8 cellular contexts compared by ENCODE assay signal in the genomic region with DNA sequence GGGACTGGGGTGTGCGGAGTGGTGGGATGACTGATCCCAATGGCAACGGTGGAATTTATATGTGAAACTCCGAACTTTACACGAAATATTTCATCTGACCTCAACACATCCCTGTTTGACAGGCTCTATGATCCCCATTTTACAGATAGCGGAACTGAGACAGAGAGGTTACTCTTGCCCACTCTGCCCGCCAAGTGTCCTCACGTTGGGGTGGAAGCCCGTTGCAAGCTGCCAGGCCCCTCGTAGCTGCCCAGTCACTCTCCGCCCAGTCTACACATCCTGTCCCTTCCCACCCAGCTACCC. TPM values are rescaled to one million over a fixed set of nuclear protein-coding genes. Genes with fewer than 3 reads are reported as not detected.
DNase-seq lines count a peak whose midpoint lies in the region; ATAC-seq and TF ChIP-seq lines count a peak whose summit lies in the region.

No MANE protein-coding gene starts in this region.

- peaks cover 3% of the 10 kb centered on the region; the same call in 1 of the 2 replicates for H4K20me1 ChIP-seq in GM23338 (replicated peaks; ENCODE audit: insufficient read depth)
- H4K20me1 ChIP-seq in SU-DHL-6 (ENCODE audit: low read depth, low read length): no peaks in the 10 kb centered on the region

- H3K9ac ChIP-seq in SU-DHL-6 (ENCODE audit: low read length): peak overlapping the region; percentile 56

- peak overlapping the region; percentile 51; the same call in 1 of the 2 replicates for H3K4me3 ChIP-seq in GM23338
- H3K4me3 ChIP-seq in SU-DHL-6 (ENCODE audit: insufficient read depth, low read length, poor library complexity, severe bottlenecking): peak overlapping the region; percentile 55
- H3K4me3 ChIP-seq in gastroesophageal sphincter: peak overlapping the region; percentile 19 to 63
- peak overlapping the region; percentile 56 for H3K4me3 ChIP-seq in skeletal muscle cell (ENCODE audit: low read depth, low read length)

- peak overlapping the region; percentile 77; the same call in 1 of the 2 replicates for H2AFZ ChIP-seq in GM23338
- peak overlapping the region; percentile 82 for H2AFZ ChIP-seq in SU-DHL-6 (ENCODE audit: low read depth, low read length, severe bottlenecking)

- TF ChIP-seq CTCF in GM23338 (conservative IDR thresholded peaks at IDR 0.05; ENCODE audit: low read depth in 2 of 2) (no peak), SU-DHL-6 (IDR thresholded peaks at IDR 0.05; ENCODE audit: insufficient read depth, low read length, poor library complexity, severe bottlenecking) (no peak), gastroesophageal sphincter (IDR thresholded peaks at IDR 0.05) (no peak)

- no peak for DNase-seq in GM23338 (ENCODE audit: low spot score)
- DNase-seq in skeletal muscle cell (ENCODE audit: low read depth): no peak
- DNase-seq in ureter (ENCODE audit: low spot score): no peak
- no peak for DNase-seq in NCI-H748 treated with DMSO at 0.1 percent for 48 hours (lab: John Stamatoyannopoulos, UW)
- no peak for DNase-seq in NCI-H526 treated with DMSO at 0.1 percent for 48 hours (lab: John Stamatoyannopoulos, UW)
- DNase-seq in SW480 (ENCODE audit: low spot score): no peak

- peak overlapping the region; percentile 68 for H3K4me3 Mint-ChIP-seq in GM23338

- H3K79me2 ChIP-seq in GM23338 (replicated peaks; ENCODE audit: insufficient read depth) (peaks cover 36% of the 10 kb centered on the region), SU-DHL-6 (ENCODE audit: insufficient read depth, low read length) (no peaks in the 10 kb centered on the region)

- peak overlapping the region; percentile 88 for H3K27ac Mint-ChIP-seq in GM23338

- no peak for TF ChIP-seq POLR2A in gastroesophageal sphincter (IDR thresholded peaks at IDR 0.05)

- peaks cover 15% of the 10 kb centered on the region for H3K27me3 Mint-ChIP-seq in GM23338 (ENCODE audit: insufficient read depth, low read depth, poor library complexity)

- peaks cover 16% of the 10 kb centered on the region for H3K9me3 Mint-ChIP-seq in GM23338

- ATAC-seq in GM23338 (no peak), gastroesophageal sphincter (no peak)

- WGBS in gastroesophageal sphincter (ENCODE audit: low coverage in 1 of 2), 2 donors: 67 to 84% methylated on average over 4 to 9 of the region's 10 CpGs

- no peak for TF ChIP-seq EP300 in gastroesophageal sphincter (IDR thresholded peaks at IDR 0.05)

- peaks cover 15% of the 10 kb centered on the region; the same call in 1 of the 2 replicates for H3F3A ChIP-seq in GM23338 (replicated peaks; ENCODE audit: low read depth)
- peaks cover 8% of the 10 kb centered on the region; the same call in 1 of the 2 replicates for H3F3A ChIP-seq in SU-DHL-6 (ENCODE audit: insufficient read depth)

- no peak overlapping the region for H3K27ac ChIP-seq in GM23338 (ENCODE audit: low read depth)
- no peak overlapping the region for H3K27ac ChIP-seq in SU-DHL-6 (ENCODE audit: low read depth, low read length)
- no peak overlapping the region for H3K27ac ChIP-seq in gastroesophageal sphincter

- H3K9me3 ChIP-seq in SU-DHL-6 (ENCODE audit: insufficient read depth, low read length) (no peaks in the 10 kb centered on the region), gastroesophageal sphincter (no peaks in the 10 kb centered on the region)

- peaks cover 41% of the 10 kb centered on the region for H3K4me1 Mint-ChIP-seq in GM23338

- H3K4me2 ChIP-seq in GM23338 (peak overlapping the region; percentile 76; the same call in 1 of the 2 replicates), SU-DHL-6 (ENCODE audit: low read depth, low read length, poor library complexity, severe bottlenecking) (peak overlapping the region; percentile 61)

- H3K4me1 ChIP-seq in GM23338 (ENCODE audit: insufficient read depth) (peaks cover 45% of the 10 kb centered on the region), gastroesophageal sphincter (peaks cover 0 to 19% (median 0%) of the 10 kb centered on the region in 3 donors)

- H3K36me3 Mint-ChIP-seq in GM23338 (ENCODE audit: low read depth): peaks cover 35% of the 10 kb centered on the region

- H3K27me3 ChIP-seq in GM23338 (ENCODE audit: insufficient read depth) (no peaks in the 10 kb centered on the region), SU-DHL-6 (ENCODE audit: low read length) (no peaks in the 10 kb centered on the region), gastroesophageal sphincter (peaks cover 57% of the 10 kb centered on the region)

- H3K36me3 ChIP-seq in GM23338 (ENCODE audit: insufficient read depth) (no peaks in the 10 kb centered on the region), SU-DHL-6 (ENCODE audit: low read length) (no peaks in the 10 kb centered on the region), gastroesophageal sphincter (no peaks in the 10 kb centered on the region)

- H3K9me2 ChIP-seq in GM23338 (ENCODE audit: insufficient read depth) (no peaks in the 10 kb centered on the region), SU-DHL-6 (replicated peaks; ENCODE audit: insufficient read depth, low read length) (no peaks in the 10 kb centered on the region)

TF ChIP-seq in GM23338, 12 proteins besides CTCF, POLR2A, EP300 and RAD21 (continues in another document):
- TF ChIP-seq EZH2 (IDR thresholded peaks at IDR 0.05; ENCODE audit: low read depth, unreplicated experiment) (no peak), CREB1 (CRISPR knock-in tag; IDR thresholded peaks at IDR 0.05; ENCODE audit: low read depth) (no peak), ZNF331 (CRISPR knock-in tag; IDR thresholded peaks at IDR 0.05; ENCODE audit: low read depth) (no peak), EZH2phosphoT487 (IDR thresholded peaks at IDR 0.05; ENCODE audit: unreplicated experiment) (no peak), ZNF114 (CRISPR knock-in tag; IDR thresholded peaks at IDR 0.05) (no peak)
- TF ChIP-seq, protein P1, sequence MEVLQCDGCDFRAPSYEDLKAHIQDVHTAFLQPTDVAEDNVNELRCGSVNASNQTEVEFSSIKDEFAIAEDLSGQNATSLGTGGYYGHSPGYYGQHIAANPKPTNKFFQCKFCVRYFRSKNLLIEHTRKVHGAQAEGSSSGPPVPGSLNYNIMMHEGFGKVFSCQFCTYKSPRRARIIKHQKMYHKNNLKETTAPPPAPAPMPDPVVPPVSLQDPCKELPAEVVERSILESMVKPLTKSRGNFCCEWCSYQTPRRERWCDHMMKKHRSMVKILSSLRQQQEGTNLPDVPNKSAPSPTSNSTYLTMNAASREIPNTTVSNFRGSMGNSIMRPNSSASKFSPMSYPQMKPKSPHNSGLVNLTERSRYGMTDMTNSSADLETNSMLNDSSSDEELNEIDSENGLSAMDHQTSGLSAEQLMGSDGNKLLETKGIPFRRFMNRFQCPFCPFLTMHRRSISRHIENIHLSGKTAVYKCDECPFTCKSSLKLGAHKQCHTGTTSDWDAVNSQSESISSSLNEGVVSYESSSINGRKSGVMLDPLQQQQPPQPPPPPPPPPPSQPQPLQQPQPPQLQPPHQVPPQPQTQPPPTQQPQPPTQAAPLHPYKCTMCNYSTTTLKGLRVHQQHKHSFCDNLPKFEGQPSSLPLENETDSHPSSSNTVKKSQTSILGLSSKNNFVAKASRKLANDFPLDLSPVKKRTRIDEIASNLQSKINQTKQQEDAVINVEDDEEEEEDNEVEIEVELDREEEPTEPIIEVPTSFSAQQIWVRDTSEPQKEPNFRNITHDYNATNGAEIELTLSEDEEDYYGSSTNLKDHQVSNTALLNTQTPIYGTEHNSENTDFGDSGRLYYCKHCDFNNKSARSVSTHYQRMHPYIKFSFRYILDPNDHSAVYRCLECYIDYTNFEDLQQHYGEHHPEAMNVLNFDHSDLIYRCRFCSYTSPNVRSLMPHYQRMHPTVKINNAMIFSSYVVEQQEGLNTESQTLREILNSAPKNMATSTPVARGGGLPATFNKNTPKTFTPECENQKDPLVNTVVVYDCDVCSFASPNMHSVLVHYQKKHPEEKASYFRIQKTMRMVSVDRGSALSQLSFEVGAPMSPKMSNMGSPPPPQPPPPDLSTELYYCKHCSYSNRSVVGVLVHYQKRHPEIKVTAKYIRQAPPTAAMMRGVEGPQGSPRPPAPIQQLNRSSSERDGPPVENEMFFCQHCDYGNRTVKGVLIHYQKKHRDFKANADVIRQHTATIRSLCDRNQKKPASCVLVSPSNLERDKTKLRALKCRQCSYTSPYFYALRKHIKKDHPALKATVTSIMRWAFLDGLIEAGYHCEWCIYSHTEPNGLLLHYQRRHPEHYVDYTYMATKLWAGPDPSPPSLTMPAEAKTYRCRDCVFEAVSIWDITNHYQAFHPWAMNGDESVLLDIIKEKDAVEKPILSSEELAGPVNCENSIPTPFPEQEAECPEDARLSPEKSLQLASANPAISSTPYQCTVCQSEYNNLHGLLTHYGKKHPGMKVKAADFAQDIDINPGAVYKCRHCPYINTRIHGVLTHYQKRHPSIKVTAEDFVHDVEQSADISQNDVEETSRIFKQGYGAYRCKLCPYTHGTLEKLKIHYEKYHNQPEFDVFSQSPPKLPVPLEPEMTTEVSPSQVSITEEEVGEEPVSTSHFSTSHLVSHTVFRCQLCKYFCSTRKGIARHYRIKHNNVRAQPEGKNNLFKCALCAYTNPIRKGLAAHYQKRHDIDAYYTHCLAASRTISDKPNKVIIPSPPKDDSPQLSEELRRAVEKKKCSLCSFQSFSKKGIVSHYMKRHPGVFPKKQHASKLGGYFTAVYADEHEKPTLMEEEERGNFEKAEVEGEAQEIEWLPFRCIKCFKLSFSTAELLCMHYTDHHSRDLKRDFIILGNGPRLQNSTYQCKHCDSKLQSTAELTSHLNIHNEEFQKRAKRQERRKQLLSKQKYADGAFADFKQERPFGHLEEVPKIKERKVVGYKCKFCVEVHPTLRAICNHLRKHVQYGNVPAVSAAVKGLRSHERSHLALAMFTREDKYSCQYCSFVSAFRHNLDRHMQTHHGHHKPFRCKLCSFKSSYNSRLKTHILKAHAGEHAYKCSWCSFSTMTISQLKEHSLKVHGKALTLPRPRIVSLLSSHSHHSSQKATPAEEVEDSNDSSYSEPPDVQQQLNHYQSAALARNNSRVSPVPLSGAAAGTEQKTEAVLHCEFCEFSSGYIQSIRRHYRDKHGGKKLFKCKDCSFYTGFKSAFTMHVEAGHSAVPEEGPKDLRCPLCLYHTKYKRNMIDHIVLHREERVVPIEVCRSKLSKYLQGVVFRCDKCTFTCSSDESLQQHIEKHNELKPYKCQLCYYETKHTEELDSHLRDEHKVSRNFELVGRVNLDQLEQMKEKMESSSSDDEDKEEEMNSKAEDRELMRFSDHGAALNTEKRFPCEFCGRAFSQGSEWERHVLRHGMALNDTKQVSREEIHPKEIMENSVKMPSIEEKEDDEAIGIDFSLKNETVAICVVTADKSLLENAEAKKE (CRISPR knock-in tag; IDR thresholded peaks at IDR 0.05): no peak

RNA-seq across cellular contexts. Expression of a gene that starts 0.4 kb away (rescaled TPM):
- total RNA-seq in GM23338 (2014; rRNA removed; shearing (Covaris generic)): 129 and 142 TPM in 2 replicates
- polyA plus RNA-seq in GM23338 (2016; fragmentation: Nextera tagmentation; extraction: Ambion mirVana): 62.0 and 66.4 TPM in 2 replicates
- total RNA-seq in gastroesophageal sphincter: 1 to 10 TPM in 3 of 4 donors, under 1 TPM in 1; 0.62 to 4.4 (median 2.2) TPM
- total RNA-seq in ureter: 6.3 TPM

RNA-seq across cellular contexts. Expression of a gene that starts 48.9 kb away (rescaled TPM):
- total RNA-seq in GM23338 (2014; rRNA removed; shearing (Covaris generic)): 598 and 602 TPM in 2 replicates
- 1,534 and 1,577 TPM in 2 replicates for polyA plus RNA-seq in GM23338 (2016; fragmentation: Nextera tagmentation; extraction: Ambion mirVana)
- total RNA-seq in gastroesophageal sphincter: 100 to 1,000 TPM; 171 to 210 (median 189) TPM
- 409 TPM for total RNA-seq in ureter

RNA-seq across cellular contexts. Expression of a gene that starts 49.9 kb away (rescaled TPM):
- 249 and 272 TPM in 2 replicates for total RNA-seq in GM23338 (2014; rRNA removed; shearing (Covaris generic))
- 226 and 236 TPM in 2 replicates for polyA plus RNA-seq in GM23338 (2016; fragmentation: Nextera tagmentation; extraction: Ambion mirVana)
- total RNA-seq in gastroesophageal sphincter: 10 to 100 TPM; 61.1 to 92.1 (median 83.3) TPM
- 87.0 TPM for total RNA-seq in ureter

Comparison
In these comparisons a context has a peak if more than half of its experiments do, and no peak if none do; other contexts are left out.
1. RNA of a gene that starts 0.4 kb away (total RNA-seq): 129 to 142 TPM in GM23338; 6.3 TPM in ureter (single experiment) and 0.62 to 4.4 TPM in gastroesophageal sphincter; every median in the first group is over 10 times any median in the second.
2. Peak in every context shown above with its lines, with median percentiles within 50 percentile points of each other: H3K4me3 ChIP-seq.